17 cellular contexts compared by ENCODE assay signal in genomic region chr6:33177552-33178446, GRCh38.
"Had no signal": no experiment of that assay in that cellular context is flagged by ENCODE, and none has a peak within 500 bp of the region (broad histone marks: within the 10 kb centered on the region; RNA-seq: fewer than 3 reads in every experiment).

No MANE protein-coding gene starts in this region.

- H3K9me3 ChIP-seq: colonic mucosa, thyroid gland had no signal

- DNase-seq: activated CD4-positive, alpha-beta T cell treated with anti-CD3 and anti-CD28 coated beads, Interleukin-2, amount 50 U/mL, for 48 hours; activated CD4-positive, CD25-positive, alpha-beta regulatory T cell treated with anti-CD3 and anti-CD28 coated beads, Interleukin-2, amount 50 U/mL, for 72 hours; activated naive CD4-positive, alpha-beta T cell treated with anti-CD3 and anti-CD28 coated beads, Interleukin-2, amount 10 ng/mL, durations not matched to agents 7 days and 5 days; amniotic stem cell; central memory CD4-positive, alpha-beta T cell; colonic mucosa; foreskin keratinocyte; glutamatergic neuron; kidney glomerular epithelial cell; mesendoderm; retina; stimulated activated CD4-positive, alpha-beta T cell treated with anti-CD3 and anti-CD28 coated beads, Interleukin-2, amount 100 ng/mL, for 48 hours; stimulated activated naive B cell treated with anti-CD40 and anti-IgM and Interleukin-4, amounts not matched to agents 10 μg/mL and 1 μg/mL and 100 μg/mL, for 72 hours; T-helper 1 cell; thyroid gland had no signal

- H3K4me1 ChIP-seq: colonic mucosa, foreskin keratinocyte, thyroid gland had no signal

- H2AFZ ChIP-seq: parathyroid adenoma had no signal

- H3K27me3 ChIP-seq: colonic mucosa, thyroid gland had no signal

- H3K4me3 Mint-ChIP-seq: activated naive CD4-positive, alpha-beta T cell treated with anti-CD3 and anti-CD28 coated beads, Interleukin-2, amount 10 ng/mL, durations not matched to agents 7 days and 5 days; stimulated activated naive B cell treated with anti-CD40 and anti-IgM and Interleukin-4, amounts not matched to agents 10 μg/mL and 1 μg/mL and 100 μg/mL, for 72 hours had no signal

- H3K36me3 ChIP-seq: colonic mucosa, thyroid gland had no signal

- H3K27ac Mint-ChIP-seq: activated naive CD4-positive, alpha-beta T cell treated with anti-CD3 and anti-CD28 coated beads, Interleukin-2, amount 10 ng/mL, durations not matched to agents 7 days and 5 days; activated T-helper 2 cell treated with anti-CD3 and anti-CD28 coated beads, Interferon-gamma antibody, Interleukin-2, Interleukin-4, amounts not matched to agents 10 μg/mL and 5 μg/mL and 100 μg/mL, durations not matched to agents 14 hours and 24 hours and 36 hours; stimulated activated naive B cell treated with anti-CD40 and anti-IgM and Interleukin-4, amounts not matched to agents 10 μg/mL and 1 μg/mL and 100 μg/mL, for 72 hours had no signal

- H3K9ac ChIP-seq: parathyroid adenoma had no signal

- H3K27ac ChIP-seq: colonic mucosa, foreskin keratinocyte, parathyroid adenoma, thyroid gland had no signal

- ATAC-seq: foreskin keratinocyte; stimulated activated naive B cell treated with anti-CD40 and anti-IgM and Interleukin-4, amounts not matched to agents 10 μg/mL and 1 μg/mL and 100 μg/mL, for 72 hours had no signal

- H3K79me2 ChIP-seq: parathyroid adenoma had no signal

- H3K4me3 ChIP-seq: colonic mucosa, thyroid gland had no signal
